8 cellular contexts compared by ENCODE assay signal in genomic region chr7:112573302-112574039, GRCh38.
A peak's percentile ranks its signal among the peaks of the same experiment; 100 is the strongest.
DNase-seq lines count a peak whose midpoint lies in the region; ATAC-seq and TF ChIP-seq lines count a peak whose summit lies in the region.

No MANE protein-coding gene starts in this region.

- no peaks in the 10 kb centered on the region for H3K9me3 ChIP-seq in muscle layer of duodenum (ENCODE audit: control insufficient read depth in 1 of 2, low read length in 2 of 2)

- H3K27ac ChIP-seq in epithelial cell of prostate (no peak overlapping the region), muscle layer of duodenum (ENCODE audit: low read length) (peak overlapping the region; percentile 46)

- peaks cover 0 to 8% of the 10 kb centered on the region in 2 donors for H3K4me1 ChIP-seq in muscle layer of duodenum (ENCODE audit: control insufficient read depth in 1 of 2, insufficient read depth in 2 of 2, low read length in 2 of 2)

- peak; percentile 51 for DNase-seq in DMS153 (lab: John Stamatoyannopoulos, UW)
- DNase-seq in M059J (ENCODE audit: low read depth): peak; percentile 41
- peak; percentile 41 for DNase-seq in epithelial cell of prostate (ENCODE audit: low read depth, low spot score)
- DNase-seq in stimulated activated CD4-positive, alpha-beta T cell treated with anti-CD3 and anti-CD28 coated beads, Interleukin-1b, Interleukin-23, amount 100 ng/mL, for 48 hours: no peak
- no peak for DNase-seq in NCI-H1694 treated with DMSO at 0.1 percent for 48 hours (lab: John Stamatoyannopoulos, UW)

- H3K27me3 ChIP-seq in muscle layer of duodenum (ENCODE audit: low read depth, low read length): no peaks in the 10 kb centered on the region

- ATAC-seq in GM18505 (IDR thresholded peaks at IDR 0.05; ENCODE audit: unreplicated experiment): no peak
- ATAC-seq in GM18520 (IDR thresholded peaks at IDR 0.05; ENCODE audit: unreplicated experiment): no peak

- H3K36me3 ChIP-seq in muscle layer of duodenum (ENCODE audit: control insufficient read depth in 1 of 2, insufficient read depth in 2 of 2, low read length in 2 of 2): no peaks in the 10 kb centered on the region

- no peak overlapping the region for H3K4me3 ChIP-seq in muscle layer of duodenum (ENCODE audit: low read depth in 1 of 2, low read length in 2 of 2)

- TF ChIP-seq POLR2A in GM18505 (IDR thresholded peaks at IDR 0.05; ENCODE audit: borderline replicate concordance, extremely low read depth, insufficient read depth, insufficient read length): no peak

Comparison
In these comparisons a context has a peak if more than half of its experiments do, and no peak if none do; other contexts are left out.
1. DNase-seq: peak in DMS153 (single experiment), M059J (single experiment) and epithelial cell of prostate (single experiment); none in stimulated activated CD4-positive, alpha-beta T cell treated with anti-CD3 and anti-CD28 coated beads, Interleukin-1b, Interleukin-23, amount 100 ng/mL, for 48 hours (single experiment) and NCI-H1694 treated with DMSO at 0.1 percent for 48 hours (single experiment).